8 cellular contexts compared by ENCODE assay signal in genomic region chr12:10364839-10365681, GRCh38. TPM values are rescaled to one million over a fixed set of nuclear protein-coding genes. Genes with fewer than 3 reads are reported as not detected.
DNase-seq lines count a peak whose midpoint lies in the region; ATAC-seq lines count a peak whose summit lies in the region.

No MANE protein-coding gene starts in this region.

- ATAC-seq in GM18520 (IDR thresholded peaks at IDR 0.05; ENCODE audit: unreplicated experiment) (peak; percentile 39), HG03025 (IDR thresholded peaks at IDR 0.05; ENCODE audit: low FRiP score, unreplicated experiment) (peak; percentile 52)

- DNase-seq in A172 (ENCODE audit: low spot score) (peak; percentile 62), NCI-H2029 treated with DMSO at 0.1 percent for 48 hours (lab: John Stamatoyannopoulos, UW) (peak; percentile 96), dedifferentiated amniotic fluid mesenchymal stem cell (ENCODE audit: extremely low spot score) (peak; percentile 79)
- DNase-seq in activated CD4-positive, CD25-positive, alpha-beta regulatory T cell (lab: John Stamatoyannopoulos, UW): peak in 3 of 4 experiments; percentile 8 to 24 (median 16)
- peak; percentile 27 to 62 for DNase-seq in stimulated activated CD4-positive, alpha-beta T cell treated with anti-CD3 and anti-CD28 coated beads, Interleukin-4, amount 100 ng/mL, for 4 hours

- H3K27ac ChIP-seq in layer of hippocampus (ENCODE audit: low read depth, low read length): peak overlapping the region; percentile 99

- H3K27me3 ChIP-seq in layer of hippocampus (ENCODE audit: control insufficient read depth, insufficient read depth, low read length): no peaks in the 10 kb centered on the region

RNA-seq across cellular contexts. Expression of gene KLRK1, which starts 24.8 kb away (rescaled TPM):
- not detected in 2 replicates for total RNA-seq in A172 (2014; rRNA removed; shearing (Covaris generic))

RNA-seq across cellular contexts. Expression of gene KLRC4, which starts 44.5 kb away (rescaled TPM):
- not detected in 2 replicates for total RNA-seq in A172 (2014; rRNA removed; shearing (Covaris generic))

RNA-seq across cellular contexts. Expression of gene KLRC3, which starts 55.3 kb away (rescaled TPM):
- not detected in 2 replicates for total RNA-seq in A172 (2014; rRNA removed; shearing (Covaris generic))

RNA-seq across cellular contexts. Expression of gene KLRD1, which starts 57.4 kb away (rescaled TPM):
- not detected in 2 replicates for total RNA-seq in A172 (2014; rRNA removed; shearing (Covaris generic))

Comparison
In these comparisons a context has a peak if more than half of its experiments do, and no peak if none do; other contexts are left out.
1. Peak in every context shown above with its lines: DNase-seq, ATAC-seq and H3K27ac ChIP-seq.
2. DNase-seq: peak in every context shown above with its lines; median percentile 96 in NCI-H2029 treated with DMSO at 0.1 percent for 48 hours; 79 in dedifferentiated amniotic fluid mesenchymal stem cell; 62 in A172; 44 in stimulated activated CD4-positive, alpha-beta T cell treated with anti-CD3 and anti-CD28 coated beads, Interleukin-4, amount 100 ng/mL, for 4 hours; 16 in activated CD4-positive, CD25-positive, alpha-beta regulatory T cell.